In genomic region chr17:49249292-49249794, GRCh38 we compare ENCODE assay signal across 1 cellular context.
TF ChIP-seq lines count a peak whose summit lies in the region.

No MANE protein-coding gene starts in this region.

TF ChIP-seq in HEK293, 187 proteins besides CTCF, POLR2A, EP300 and RAD21 (continued from another document):
- TF ChIP-seq BCL11B (tag by site-specific recombination; IDR thresholded peaks at IDR 0.05; ENCODE audit: low read depth) (no peak), ZNF449 (tag by site-specific recombination; IDR thresholded peaks at IDR 0.05) (no peak), ZIC2 (tag by site-specific recombination; IDR thresholded peaks at IDR 0.05) (peak; percentile 71), EGR2 (tag by site-specific recombination; IDR thresholded peaks at IDR 0.05; ENCODE audit: low read depth) (no peak), ZNF138 (tag by site-specific recombination; IDR thresholded peaks at IDR 0.05; ENCODE audit: borderline replicate concordance) (no peak), ZBTB21 (tag by site-specific recombination; IDR thresholded peaks at IDR 0.05) (no peak), ZNF529 (tag by site-specific recombination; IDR thresholded peaks at IDR 0.05; ENCODE audit: insufficient replicate concordance) (no peak), ZNF133 (tag by site-specific recombination; IDR thresholded peaks at IDR 0.05) (no peak), SCRT1 (tag by site-specific recombination; IDR thresholded peaks at IDR 0.05; ENCODE audit: borderline replicate concordance) (no peak), KLF17 (tag by site-specific recombination; IDR thresholded peaks at IDR 0.05) (0 out of 2 replicates have a peak, but pooled peaks have one; percentile 9), KLF1 (tag by site-specific recombination; IDR thresholded peaks at IDR 0.05) (peak; percentile 97), MEIS1 (CRISPR knock-in tag; IDR thresholded peaks at IDR 0.05; ENCODE audit: borderline replicate concordance) (no peak), ZNF76 (tag by site-specific recombination; IDR thresholded peaks at IDR 0.05; ENCODE audit: borderline replicate concordance, low read depth) (no peak), ZNF600 (tag by site-specific recombination; IDR thresholded peaks at IDR 0.05) (no peak), WT1 (tag by site-specific recombination; IDR thresholded peaks at IDR 0.05) (no peak), ZBTB20 (tag by site-specific recombination; IDR thresholded peaks at IDR 0.05) (peak; percentile 86), ZNF549 (tag by site-specific recombination; IDR thresholded peaks at IDR 0.05) (no peak), ZFP69B (tag by site-specific recombination; IDR thresholded peaks at IDR 0.05) (no peak), ZNF433 (tag by site-specific recombination; IDR thresholded peaks at IDR 0.05; ENCODE audit: low read depth) (no peak), HOXD13 (CRISPR knock-in tag; IDR thresholded peaks at IDR 0.05; ENCODE audit: borderline replicate concordance) (no peak), KLF9 (tag by site-specific recombination; IDR thresholded peaks at IDR 0.05; ENCODE audit: low read depth) (no peak), ZNF558 (tag by site-specific recombination; IDR thresholded peaks at IDR 0.05) (no peak), ZNF366 (tag by site-specific recombination; conservative IDR thresholded peaks at IDR 0.05) (no peak), ZNF335 (tag by site-specific recombination; conservative IDR thresholded peaks at IDR 0.05) (peak; percentile 36; the same call in 1 of the 2 replicates), ZNF704 (tag by site-specific recombination; IDR thresholded peaks at IDR 0.05) (no peak), ZNF274 (IDR thresholded peaks at IDR 0.05; ENCODE audit: low read length) (no peak), ZNF274 (tag by site-specific recombination; IDR thresholded peaks at IDR 0.05; ENCODE audit: borderline replicate concordance) (no peak), ZNF629 (tag by site-specific recombination; IDR thresholded peaks at IDR 0.05) (no peak), ZBTB49 (tag by site-specific recombination; IDR thresholded peaks at IDR 0.05; ENCODE audit: low read depth) (no peak), ZNF266 (tag by site-specific recombination; IDR thresholded peaks at IDR 0.05; ENCODE audit: low read depth) (no peak), ZNF560 (tag by site-specific recombination; IDR thresholded peaks at IDR 0.05; ENCODE audit: borderline replicate concordance) (no peak), ZNF148 (tag by site-specific recombination; IDR thresholded peaks at IDR 0.05; ENCODE audit: borderline replicate concordance) (no peak)
